In the genomic region with DNA sequence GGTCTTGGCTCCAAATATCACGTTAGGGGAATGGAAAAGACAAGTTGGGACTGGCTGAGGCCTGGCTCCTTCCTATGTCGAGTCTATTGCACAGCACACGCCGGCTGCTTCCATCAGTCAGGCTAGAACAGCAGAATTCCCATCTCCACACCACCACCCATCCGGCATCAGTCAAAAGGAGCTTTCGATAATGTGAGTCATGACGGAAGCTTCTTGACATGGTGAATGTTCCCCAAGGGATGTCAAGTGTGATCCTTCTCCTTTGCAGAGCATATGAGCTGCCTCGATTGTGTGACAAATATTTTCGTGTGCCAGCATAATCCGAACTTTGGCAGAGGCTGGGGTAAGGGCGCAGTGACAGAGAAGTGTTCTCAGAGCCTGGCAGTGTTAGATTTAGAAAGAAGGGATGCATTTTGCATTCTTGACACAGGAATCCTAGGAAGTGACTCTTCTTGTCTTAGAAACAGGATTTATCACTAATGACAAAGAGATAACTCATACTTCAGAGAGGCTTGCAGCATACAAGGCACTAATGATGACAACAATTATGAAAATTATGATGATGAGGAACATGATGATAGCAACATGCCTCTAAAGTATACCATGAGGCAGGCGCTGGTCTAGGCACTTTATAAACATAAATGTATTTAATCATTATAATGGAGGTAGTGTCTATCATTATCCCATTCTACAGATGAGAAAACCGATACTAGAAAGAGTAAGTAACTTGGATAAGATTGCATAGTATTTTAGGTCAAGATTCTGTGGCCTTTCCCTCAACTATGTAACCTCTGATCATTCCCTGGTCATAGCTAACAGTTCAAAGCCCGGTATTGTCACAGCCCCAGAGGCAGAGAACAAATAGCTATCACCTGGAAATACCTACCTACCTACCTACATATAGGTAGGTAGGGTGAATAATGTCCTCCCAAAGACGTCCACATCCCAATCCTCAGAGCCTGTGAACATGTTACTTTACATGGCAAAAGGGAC, we compare ENCODE assay signal across 19 cellular contexts.
"Had no signal": no experiment of that assay in that cellular context is flagged by ENCODE, and none has a peak within 500 bp of the region (broad histone marks: within the 10 kb centered on the region; RNA-seq: fewer than 3 reads in every experiment).

No MANE protein-coding gene starts in this region.

- H2AFZ ChIP-seq: parathyroid adenoma had no signal

- H3K36me3 Mint-ChIP-seq: stimulated activated naive B cell treated with anti-CD40 and anti-IgM and Interleukin-4, amounts not matched to agents 10 μg/mL and 1 μg/mL and 100 μg/mL, for 72 hours had no signal

- ATAC-seq: gastrocnemius medialis; naive thymus-derived CD4-positive, alpha-beta T cell; stimulated activated naive B cell treated with anti-CD40 and anti-IgM and Interleukin-4, amounts not matched to agents 10 μg/mL and 1 μg/mL and 100 μg/mL, for 72 hours had no signal

- H3K4me3 Mint-ChIP-seq: activated naive CD8-positive, alpha-beta T cell; naive thymus-derived CD4-positive, alpha-beta T cell; stimulated activated naive B cell treated with anti-CD40 and anti-IgM and Interleukin-4, amounts not matched to agents 10 μg/mL and 1 μg/mL and 100 μg/mL, for 72 hours; T-helper 2 cell treated with Interferon-gamma antibody and Interleukin-4, amounts not matched to agents 5 μg/mL and 100 μg/mL, for 36 hours had no signal

- H3K4me1 Mint-ChIP-seq: naive thymus-derived CD4-positive, alpha-beta T cell; stimulated activated naive B cell treated with anti-CD40 and anti-IgM and Interleukin-4, amounts not matched to agents 10 μg/mL and 1 μg/mL and 100 μg/mL, for 72 hours had no signal

- H3K9me3 ChIP-seq: colonic mucosa, gastrocnemius medialis, tibial artery, vagina had no signal

- H3K9me3 Mint-ChIP-seq: T-helper 2 cell treated with Interferon-gamma antibody and Interleukin-4, amounts not matched to agents 5 μg/mL and 100 μg/mL, for 36 hours had no signal

- H3K79me2 ChIP-seq: parathyroid adenoma had no signal

- H3K9ac ChIP-seq: parathyroid adenoma had no signal

- H3K27ac Mint-ChIP-seq: activated naive CD8-positive, alpha-beta T cell; naive thymus-derived CD4-positive, alpha-beta T cell; stimulated activated naive B cell treated with anti-CD40 and anti-IgM and Interleukin-4, amounts not matched to agents 10 μg/mL and 1 μg/mL and 100 μg/mL, for 72 hours; T-helper 2 cell treated with Interferon-gamma antibody and Interleukin-4, amounts not matched to agents 5 μg/mL and 100 μg/mL, for 36 hours had no signal

- H3K27ac ChIP-seq: colonic mucosa, gastrocnemius medialis, parathyroid adenoma, tibial artery, vagina had no signal

- H3K27me3 ChIP-seq: colonic mucosa, gastrocnemius medialis, tibial artery, vagina had no signal

- H3K4me1 ChIP-seq: colonic mucosa, gastrocnemius medialis, parathyroid adenoma, vagina had no signal

- H3K36me3 ChIP-seq: colonic mucosa, gastrocnemius medialis, tibial artery, vagina had no signal

- FAIRE-seq: islet of Langerhans had no signal

- H3K4me3 ChIP-seq: colonic mucosa, gastrocnemius medialis, lung, tibial artery, vagina had no signal

- DNase-seq: activated CD4-positive, alpha-beta T cell treated with anti-CD3 and anti-CD28 coated beads, Interleukin-2, amount 50 U/mL, for 1 hour; activated CD4-positive, CD25-positive, alpha-beta regulatory T cell; activated CD8-positive, alpha-beta memory T cell treated with anti-CD3 and anti-CD28 coated beads for 24 hours; activated gamma-delta T cell treated with Interleukin-2 at 50 U/mL for 16 hours; amniotic stem cell; central memory CD4-positive, alpha-beta T cell; colonic mucosa; gastrocnemius medialis; naive thymus-derived CD4-positive, alpha-beta T cell; stimulated activated CD4-positive, alpha-beta T cell treated with anti-CD3 and anti-CD28 coated beads, Interleukin-15, amount 100 ng/mL, for 24 hours; stimulated activated CD4-positive, alpha-beta T cell treated with anti-CD3 and anti-CD28 coated beads, Interleukin-4, amount 100 ng/mL, for 1 hour; stimulated activated naive B cell treated with anti-CD40 and anti-IgM and Interleukin-4, amounts not matched to agents 10 μg/mL and 1 μg/mL and 100 μg/mL, for 72 hours; tibial artery had no signal
